8 cellular contexts compared by ENCODE assay signal in genomic region chrX:47562615-47563243, GRCh38. TPM values are rescaled to one million over a fixed set of nuclear protein-coding genes. Genes with fewer than 3 reads are reported as not detected.
A peak's percentile ranks its signal among the peaks of the same experiment; 100 is the strongest.
DNase-seq lines count a peak whose midpoint lies in the region; ATAC-seq and TF ChIP-seq lines count a peak whose summit lies in the region.

No MANE protein-coding gene starts in this region.

- POLR2A ChIA-PET in BJ (lab: Charles Lee): no interaction called here

- H3K27ac ChIP-seq in VCaP: no peak overlapping the region

- H3K4me3 ChIP-seq in BJ (ENCODE audit: low read depth, low read length): no peak overlapping the region

- H3K9me3 Mint-ChIP-seq in immature natural killer cell: no peaks in the 10 kb centered on the region

- peaks cover 3 to 24% (median 8%) of the 10 kb centered on the region in 3 donors for H3K27me3 Mint-ChIP-seq in immature natural killer cell (ENCODE audit: low read depth in 3 of 3)

- DNase-seq in BJ (ENCODE audit: low read depth) (no peak), GM20000 (ENCODE audit: low spot score) (no peak), immature natural killer cell (no peak), occipital lobe (lab: John Stamatoyannopoulos, UW) (no peak), HCEC 1CT (no peak)

- TF ChIP-seq CTCF in BJ (IDR thresholded peaks at IDR 0.05; ENCODE audit: insufficient read depth, low read depth, low read length) (peak; percentile 32), GM20000 (IDR thresholded peaks at IDR 0.05; ENCODE audit: extremely low read depth, missing control alignments) (peak; percentile 17), VCaP (conservative IDR thresholded peaks at IDR 0.05) (0 out of 2 replicates have a peak, but pooled peaks have one; percentile 19)

- peak overlapping the region; percentile 67 to 97 (median 80) for H3K4me3 Mint-ChIP-seq in immature natural killer cell

- ATAC-seq in GM19023 (IDR thresholded peaks at IDR 0.05; ENCODE audit: unreplicated experiment) (no peak), HG03457 (IDR thresholded peaks at IDR 0.05; ENCODE audit: unreplicated experiment) (no peak)

- H3K36me3 ChIP-seq in BJ (ENCODE audit: control insufficient read depth, insufficient read depth, low read length): peaks cover 13% of the 10 kb centered on the region

- H3K27ac Mint-ChIP-seq in immature natural killer cell: peak overlapping the region in 5 of 6 donors; percentile 25 to 73 (median 71)

- peaks cover 12 to 24% (median 13%) of the 10 kb centered on the region in 3 donors for H3K36me3 Mint-ChIP-seq in immature natural killer cell

- peaks cover 38 to 41% of the 10 kb centered on the region in 2 donors for H3K4me1 Mint-ChIP-seq in immature natural killer cell

- CTCF ChIA-PET in BJ (lab: Yijun Ruan, JAX): no interaction called here

- H3K27me3 ChIP-seq in BJ (ENCODE audit: control insufficient read depth, insufficient read depth, low read length): no peaks in the 10 kb centered on the region

RNA-seq across cellular contexts. Expression of gene ARAF, which starts 1.7 kb away (rescaled TPM):
- polyA plus RNA-seq in BJ (2011; rRNA removed): 36.1 and 62.3 TPM in 2 replicates
- 65.8 and 66.4 TPM in 2 replicates for polyA minus RNA-seq in BJ (2011; rRNA and poly(A)+ RNA removed)
- 100 to 1,000 TPM in 1 of 3 donors, 10 to 100 TPM in 2; 53.5 to 122 (median 68.5) TPM for polyA plus RNA-seq in immature natural killer cell
- total RNA-seq in occipital lobe: 7.3 TPM

RNA-seq across cellular contexts. Expression of gene TIMP1, which starts 19.5 kb away (rescaled TPM):
- polyA plus RNA-seq in BJ (2011; rRNA removed) (1,766 and 1,870 TPM in 2 replicates), immature natural killer cell (100 to 1,000 TPM; 153 to 275 (median 237) TPM)
- 1,901 and 3,419 TPM in 2 replicates for polyA minus RNA-seq in BJ (2011; rRNA and poly(A)+ RNA removed)
- 3.9 TPM for total RNA-seq in occipital lobe

RNA-seq across cellular contexts. Expression of gene SYN1, which starts 56.9 kb away (rescaled TPM):
- 0.23 and 0.48 TPM in 2 replicates for polyA plus RNA-seq in BJ (2011; rRNA removed)
- 0.43 and 0.77 TPM in 2 replicates for polyA minus RNA-seq in BJ (2011; rRNA and poly(A)+ RNA removed)
- polyA plus RNA-seq in immature natural killer cell: under 1 TPM in 1 of 3 donors, not detected in 2; 0.11 TPM
- total RNA-seq in occipital lobe: 17.5 TPM
